1 cellular context compared by ENCODE assay signal in the genomic region with DNA sequence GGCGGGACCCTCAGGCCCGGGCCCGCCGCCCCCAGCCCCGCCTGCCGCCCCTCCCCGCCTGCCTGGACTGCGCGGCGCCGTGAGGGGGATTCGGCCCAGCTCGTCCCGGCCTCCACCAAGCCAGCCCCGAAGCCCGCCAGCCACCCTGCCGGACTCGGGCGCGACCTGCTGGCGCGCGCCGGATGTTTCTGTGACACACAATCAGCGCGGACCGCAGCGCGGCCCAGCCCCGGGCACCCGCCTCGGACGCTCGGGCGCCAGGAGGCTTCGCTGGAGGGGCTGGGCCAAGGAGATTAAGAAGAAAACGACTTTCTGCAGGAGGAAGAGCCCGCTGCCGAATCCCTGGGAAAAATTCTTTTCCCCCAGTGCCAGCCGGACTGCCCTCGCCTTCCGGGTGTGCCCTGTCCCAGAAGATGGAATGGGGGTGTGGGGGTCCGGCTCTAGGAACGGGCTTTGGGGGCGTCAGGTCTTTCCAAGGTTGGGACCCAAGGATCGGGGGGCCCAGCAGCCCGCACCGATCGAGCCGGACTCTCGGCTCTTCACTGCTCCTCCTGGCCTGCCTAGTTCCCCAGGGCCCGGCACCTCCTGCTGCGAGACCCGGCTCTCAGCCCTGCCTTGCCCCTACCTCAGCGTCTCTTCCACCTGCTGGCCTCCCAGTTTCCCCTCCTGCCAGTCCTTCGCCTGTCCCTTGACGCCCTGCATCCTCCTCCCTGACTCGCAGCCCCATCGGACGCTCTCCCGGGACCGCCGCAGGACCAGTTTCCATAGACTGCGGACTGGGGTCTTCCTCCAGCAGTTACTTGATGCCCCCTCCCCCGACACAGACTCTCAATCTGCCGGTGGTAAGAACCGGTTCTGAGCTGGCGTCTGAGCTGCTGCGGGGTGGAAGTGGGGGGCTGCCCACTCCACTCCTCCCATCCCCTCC.
TF ChIP-seq lines count a peak whose summit lies in the region.

No MANE protein-coding gene starts in this region.

TF ChIP-seq in H1, 55 proteins besides CTCF, POLR2A, EP300 and RAD21 (continued from another document):
- TF ChIP-seq TCF12 (IDR thresholded peaks at IDR 0.05; ENCODE audit: low read depth, low read length) = 0 out of 2 replicates have a peak, but pooled peaks have one; percentile 9
- peak; percentile 45 for TF ChIP-seq SUZ12 (IDR thresholded peaks at IDR 0.05; ENCODE audit: low read length)
- no peak for TF ChIP-seq SP4 (IDR thresholded peaks at IDR 0.05; ENCODE audit: low read length)
- no peak for TF ChIP-seq ATF2 (IDR thresholded peaks at IDR 0.05; ENCODE audit: low read length)
- TF ChIP-seq, protein P1, sequence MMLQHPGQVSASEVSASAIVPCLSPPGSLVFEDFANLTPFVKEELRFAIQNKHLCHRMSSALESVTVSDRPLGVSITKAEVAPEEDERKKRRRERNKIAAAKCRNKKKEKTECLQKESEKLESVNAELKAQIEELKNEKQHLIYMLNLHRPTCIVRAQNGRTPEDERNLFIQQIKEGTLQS (IDR thresholded peaks at IDR 0.05; ENCODE audit: insufficient read depth, low read depth, low read length) = no peak
- TF ChIP-seq CTBP2 (IDR thresholded peaks at IDR 0.05; ENCODE audit: borderline replicate concordance, insufficient read depth, insufficient read length, low read length) = no peak
- peak; percentile 64; the same call in 1 of the 2 replicates for TF ChIP-seq CBX8 (IDR thresholded peaks at IDR 0.05; ENCODE audit: borderline replicate concordance, low read depth, low read length)
- no peak for TF ChIP-seq CHD1 (IDR thresholded peaks at IDR 0.05; ENCODE audit: low read depth, low read length)
- TF ChIP-seq JUN (IDR thresholded peaks at IDR 0.05; ENCODE audit: low read depth, low read length) = no peak
- no peak for TF ChIP-seq POU5F1 (IDR thresholded peaks at IDR 0.05; ENCODE audit: low read depth, low read length)
- TF ChIP-seq, protein P2, sequence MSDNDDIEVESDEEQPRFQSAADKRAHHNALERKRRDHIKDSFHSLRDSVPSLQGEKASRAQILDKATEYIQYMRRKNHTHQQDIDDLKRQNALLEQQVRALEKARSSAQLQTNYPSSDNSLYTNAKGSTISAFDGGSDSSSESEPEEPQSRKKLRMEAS (IDR thresholded peaks at IDR 0.05) = no peak
TF ChIP-seq in H1: peak in this region for 4.
